11 cellular contexts compared by ENCODE assay signal in genomic region chr7:25384820-25385560, GRCh38.
DNase-seq lines count a peak whose midpoint lies in the region; ATAC-seq, FAIRE-seq and TF ChIP-seq lines count a peak whose summit lies in the region.
"Had no signal": no experiment of that assay in that cellular context is flagged by ENCODE, and none has a peak within 500 bp of the region (broad histone marks: within the 10 kb centered on the region; RNA-seq: fewer than 3 reads in every experiment).

No MANE protein-coding gene starts in this region.

- peak in 2 of 4 donors; percentile 4 to 25 for ATAC-seq in pancreas
- ATAC-seq in naive thymus-derived CD8-positive, alpha-beta T cell: no peak
- ATAC-seq: K562 had no signal

- no peak overlapping the region for H3K27ac Mint-ChIP-seq in naive thymus-derived CD8-positive, alpha-beta T cell

- DNase-seq in DMS79 treated with DMSO at 0.1 percent for 48 hours (lab: John Stamatoyannopoulos, UW): peak; percentile 87
- DNase-seq in NCI-H146 (lab: John Stamatoyannopoulos, UW): peak; percentile 61
- DNase-seq in caudate nucleus (lab: John Stamatoyannopoulos, UW): peak in 4 of 61 donors; percentile 14 to 62 (median 23)
- DNase-seq in pancreas: no peak
- DNase-seq in naive thymus-derived CD8-positive, alpha-beta T cell: no peak
- DNase-seq in activated effector memory CD4-positive, alpha-beta T cell treated with anti-CD3 and anti-CD28 coated beads, Interleukin-2, amount 50 U/mL, for 16 hours: no peak
- DNase-seq in transverse colon: no peak
- DNase-seq: activated CD4-positive, alpha-beta T cell treated with anti-CD3 and anti-CD28 coated beads for 1 hour; activated naive CD4-positive, alpha-beta T cell; NCI-H1105 had no signal

- POLR2A ChIA-PET in naive thymus-derived CD8-positive, alpha-beta T cell (lab: Charles Lee): interaction anchor here (0.7 kb wide), 1 partner anchor 37 kb away, joined by 3 read pairs; no protein-coding TSS in a partner anchor

- no peak overlapping the region for H3K4me3 Mint-ChIP-seq in naive thymus-derived CD8-positive, alpha-beta T cell

- H3K4me3 ChIP-seq in pancreas (no peak overlapping the region), transverse colon (no peak overlapping the region)
- H3K4me3 ChIP-seq: K562 had no signal

- in situ Hi-C loops in transverse colon (cut with MboI; ENCODE audit: low pct_ligation_motif_present in 1 of 4, low pct_unique_long_range_greater_than_20kb in 1 of 4, low sequenced_read_pairs in 3 of 4): loop anchor here in 3 of 4 donors (5.0 kb wide), 2 partner anchors 123 to 128 kb away; no protein-coding TSS in a partner anchor

- H3K36me3 Mint-ChIP-seq in naive thymus-derived CD8-positive, alpha-beta T cell: no peaks in the 10 kb centered on the region

- no peak for TF ChIP-seq EP300 in transverse colon (IDR thresholded peaks at IDR 0.05; ENCODE audit: low read depth)

- FAIRE-seq in pancreas (lab: Jason Lieb, UNC): no peak
- FAIRE-seq: K562 had no signal

- WGBS in pancreas, 2 donors: 65 to 76% methylated on average over 7 of the region's 7 CpGs
- WGBS in transverse colon (ENCODE audit: low coverage in 1 of 2), 2 donors: 61 to 80% methylated on average over 2 to 7 of the region's 7 CpGs

- TF ChIP-seq CTCF in pancreas (IDR thresholded peaks at IDR 0.05) (no peak), transverse colon (IDR thresholded peaks at IDR 0.05) (no peak)

- no peaks in the 10 kb centered on the region for H3K4me1 Mint-ChIP-seq in naive thymus-derived CD8-positive, alpha-beta T cell

- H3K9me3 ChIP-seq in pancreas (no peaks in the 10 kb centered on the region), transverse colon (no peaks in the 10 kb centered on the region)

- peaks cover 3 to 25% (median 5%) of the 10 kb centered on the region in 5 donors for H3K27me3 Mint-ChIP-seq in naive thymus-derived CD8-positive, alpha-beta T cell

- TF ChIP-seq POLR2A in transverse colon (IDR thresholded peaks at IDR 0.05): no peak

- peaks cover 25 to 50% (median 27%) of the 10 kb centered on the region in 3 donors for H3K4me1 ChIP-seq in pancreas
- peaks cover 0 to 25% (median 13%) of the 10 kb centered on the region in 4 donors for H3K4me1 ChIP-seq in transverse colon

- no peaks in the 10 kb centered on the region for H3K36me3 ChIP-seq in pancreas
- no peaks in the 10 kb centered on the region for H3K36me3 ChIP-seq in transverse colon

- H3K9me3 Mint-ChIP-seq in naive thymus-derived CD8-positive, alpha-beta T cell: no peaks in the 10 kb centered on the region

- intact Hi-C loops in pancreas (cut with DNase I): no loop called here
- intact Hi-C loops in transverse colon (cut with DNase I; ENCODE audit: low total_unique reads): no loop called here

- H3K27me3 ChIP-seq in pancreas (no peaks in the 10 kb centered on the region), transverse colon (no peaks in the 10 kb centered on the region)

- H3K27ac ChIP-seq in caudate nucleus (ENCODE audit: low read depth, low read length) (peak overlapping the region; percentile 9), pancreas (peak overlapping the region in 3 of 4 donors; percentile 20 to 71 (median 51)), transverse colon (peak overlapping the region in 1 of 4 donors; percentile 3)

Comparison
In these comparisons a context has a peak if more than half of its experiments do, and no peak if none do; other contexts are left out.
1. DNase-seq: peak in DMS79 treated with DMSO at 0.1 percent for 48 hours (single experiment) and NCI-H146 (single experiment); none in pancreas (0 of 6), naive thymus-derived CD8-positive, alpha-beta T cell (0 of 10), activated effector memory CD4-positive, alpha-beta T cell treated with anti-CD3 and anti-CD28 coated beads, Interleukin-2, amount 50 U/mL, for 16 hours (single experiment) and transverse colon (single experiment).